In genomic region chr9:94026816-94027215, GRCh38 we compare ENCODE assay signal across 21 cellular contexts. TPM values are rescaled to one million over a fixed set of nuclear protein-coding genes. Genes with fewer than 3 reads are reported as not detected.
DNase-seq lines count a peak whose midpoint lies in the region; ATAC-seq, FAIRE-seq and TF ChIP-seq lines count a peak whose summit lies in the region.
"Had no signal": no experiment of that assay in that cellular context is flagged by ENCODE, and none has a peak within 500 bp of the region (broad histone marks: within the 10 kb centered on the region; RNA-seq: fewer than 3 reads in every experiment).

No MANE protein-coding gene starts in this region.

- no peaks in the 10 kb centered on the region for H4K20me1 ChIP-seq in K562 (replicated peaks; ENCODE audit: control insufficient read depth, insufficient read depth, low read length)
- H4K20me1 ChIP-seq: BLaER1 treated with 17β-estradiol and CSF1 and Interleukin-3, amounts not matched to agents 10 nM and 100 nM had no signal

- TF ChIP-seq POLR2A in K562 (conservative IDR thresholded peaks at IDR 0.05): no peak

- peak overlapping the region; percentile 30; the same call in 1 of the 2 replicates for H3K4me3 ChIP-seq in HUES48 (ENCODE audit: low read depth, low read length)
- H3K4me3 ChIP-seq in HUES64 (ENCODE audit: low read length): peak overlapping the region; percentile 1; the same call in 1 of the 2 replicates
- H3K4me3 ChIP-seq in K562: no peak overlapping the region
- H3K4me3 ChIP-seq: BLaER1 treated with 17β-estradiol and CSF1 and Interleukin-3, amounts not matched to agents 10 nM and 100 nM had no signal

- no peak for DNase-seq in K562 (ENCODE audit: extremely low read depth in 1 of 4, low spot score in 3 of 4)
- DNase-seq in AG08395 (ENCODE audit: low spot score): no peak
- DNase-seq: 8988T; ACHN; AML-193; Caco-2; Calu3; CD4-positive, alpha-beta T cell; CD8-positive, alpha-beta T cell; DMS79 treated with DMSO at 0.1 percent for 48 hours; GF-D8 had no signal

- H3K9me1 ChIP-seq in K562 (ENCODE audit: control insufficient read depth, insufficient read depth, low read length): no peaks in the 10 kb centered on the region

- no peak overlapping the region for H3K9ac ChIP-seq in HUES48 (ENCODE audit: low read depth, low read length)
- H3K9ac ChIP-seq in HUES64 (ENCODE audit: low read depth, low read length): no peak overlapping the region
- no peak overlapping the region for H3K9ac ChIP-seq in K562 (ENCODE audit: insufficient read depth in 1 of 2, low read depth in 2 of 2, low read length in 2 of 2)
- H3K9ac ChIP-seq: BLaER1 treated with 17β-estradiol and CSF1 and Interleukin-3, amounts not matched to agents 10 nM and 100 nM had no signal

- FAIRE-seq in K562 (lab: Jason Lieb, UNC): no peak
- FAIRE-seq: A204.1, D721Med, G401.6, GM12891 had no signal

- CTCF ChIA-PET in K562 (lab: Yijun Ruan, JAX; ENCODE audit: low intra/inter-chr PET ratio): no interaction called here

- peaks cover 17% of the 10 kb centered on the region; the same call in 1 of the 2 replicates for H3K9me3 ChIP-seq in HUES48 (ENCODE audit: control insufficient read depth, insufficient read depth, low read length)
- peaks cover 20% of the 10 kb centered on the region for H3K9me3 ChIP-seq in HUES64 (ENCODE audit: insufficient read depth, low read depth, low read length)
- no peaks in the 10 kb centered on the region for H3K9me3 ChIP-seq in K562 (replicated peaks; ENCODE audit: control insufficient read depth, insufficient read depth, low read depth, low read length)
- H3K9me3 ChIP-seq: Caco-2 had no signal

- intact Hi-C loops in K562 (cut with micrococcal nuclease): no loop called here

- H3K27ac ChIP-seq in HUES48 (ENCODE audit: low read depth, low read length): no peak overlapping the region
- H3K27ac ChIP-seq in HUES64 (ENCODE audit: low read depth, low read length): no peak overlapping the region
- H3K27ac ChIP-seq in K562 (ENCODE audit: extremely low read depth, low read depth, low read length): no peak overlapping the region
- H3K27ac ChIP-seq: BLaER1 treated with 17β-estradiol and CSF1 and Interleukin-3, amounts not matched to agents 10 nM and 100 nM; C4-2B had no signal

- in situ Hi-C loops in K562 (cut with MboI): no loop called here

- POLR2A ChIA-PET in K562 (lab: Yijun Ruan, JAX): no interaction called here

- H3K36me3 ChIP-seq in HUES48 (ENCODE audit: control insufficient read depth, insufficient read depth, low read length): no peaks in the 10 kb centered on the region
- no peaks in the 10 kb centered on the region for H3K36me3 ChIP-seq in HUES64 (ENCODE audit: insufficient read depth, low read length)
- no peaks in the 10 kb centered on the region for H3K36me3 ChIP-seq in K562 (ENCODE audit: control insufficient read depth, insufficient read depth, low read length)

- no peaks in the 10 kb centered on the region for H3K4me1 ChIP-seq in HUES48 (ENCODE audit: control insufficient read depth, insufficient read depth, low read length)
- no peaks in the 10 kb centered on the region for H3K4me1 ChIP-seq in HUES64 (ENCODE audit: insufficient read depth, low read length)
- peaks cover 7 to 12% of the 10 kb centered on the region in 2 experiments; a peak in 4 of 5 replicates for H3K4me1 ChIP-seq in K562 (replicated peaks in 1 of 2; ENCODE audit: control insufficient read depth in 2 of 2, insufficient read depth in 2 of 2, low read length in 2 of 2)
- H3K4me1 ChIP-seq: Caco-2 had no signal

- H2AFZ ChIP-seq in K562 (ENCODE audit: low read depth, low read length): no peak overlapping the region

- no peak for TF ChIP-seq CTCF in K562 (IDR thresholded peaks at IDR 0.05 in 2 of 3, conservative IDR thresholded peaks at IDR 0.05 in 1 of 3; ENCODE audit: insufficient read depth in 2 of 3, low read depth in 1 of 3, low read length in 3 of 3)

- ATAC-seq in K562: no peak
- ATAC-seq in HG02763 (IDR thresholded peaks at IDR 0.05; ENCODE audit: unreplicated experiment): no peak
- ATAC-seq in GM18909 (IDR thresholded peaks at IDR 0.05; ENCODE audit: poor library complexity, unreplicated experiment): no peak
- ATAC-seq: CD8-positive, alpha-beta T cell had no signal

- H3K27me3 ChIP-seq in HUES48 (ENCODE audit: control insufficient read depth, insufficient read depth, low read length) (peaks cover 15% of the 10 kb centered on the region), HUES64 (ENCODE audit: insufficient read depth, low read length) (peaks cover 11% of the 10 kb centered on the region), K562 (ENCODE audit: control insufficient read depth in 2 of 2, insufficient read depth in 2 of 2, low read length in 2 of 2) (no peaks in the 10 kb centered on the region)
- H3K27me3 ChIP-seq: BLaER1 treated with 17β-estradiol and CSF1 and Interleukin-3, amounts not matched to agents 10 nM and 100 nM had no signal

- peaks cover 16% of the 10 kb centered on the region; the same call in 2 of the 3 replicates for H3K79me2 ChIP-seq in K562 (ENCODE audit: control insufficient read depth, insufficient read depth, low read length)

- no peak overlapping the region for H3K4me2 ChIP-seq in K562 (ENCODE audit: insufficient read depth, low read length)
- H3K4me2 ChIP-seq: BLaER1 treated with 17β-estradiol and CSF1 and Interleukin-3, amounts not matched to agents 10 nM and 100 nM had no signal

- no TSS peak for BruUV-seq in K562 (replicated peaks; lab: Mats Ljungman, UMichigan)

- no peak for TF ChIP-seq EP300 in K562 (IDR thresholded peaks at IDR 0.05; ENCODE audit: low read length)

- no peak for TF ChIP-seq RAD21 in K562 (CRISPR knock-in tag; conservative IDR thresholded peaks at IDR 0.05 in 1 of 2, IDR thresholded peaks at IDR 0.05 in 1 of 2)

TF ChIP-seq in K562, 482 proteins besides CTCF, POLR2A, EP300 and RAD21:
- TF ChIP-seq ZNF830 (CRISPR knock-in tag; IDR thresholded peaks at IDR 0.05) (no peak), ZNF3 (CRISPR knock-in tag; IDR thresholded peaks at IDR 0.05) (no peak), C11orf30 (IDR thresholded peaks at IDR 0.05; ENCODE audit: low read depth) (0 out of 2 replicates have a peak, but pooled peaks have one; percentile 11), ZSCAN32 (CRISPR knock-in tag; IDR thresholded peaks at IDR 0.05) (no peak), MAFK (IDR thresholded peaks at IDR 0.05; ENCODE audit: low read length) (no peak), FUS (optimal IDR thresholded peaks at IDR 0.05; ENCODE audit: low read depth, low read length) (no peak), ZNF316 (IDR thresholded peaks at IDR 0.05) (peak; percentile 68), ZNF12 (CRISPR knock-in tag; IDR thresholded peaks at IDR 0.05) (no peak), NFIX (CRISPR knock-in tag; IDR thresholded peaks at IDR 0.05; ENCODE audit: low read depth) (no peak), KDM1A (IDR thresholded peaks at IDR 0.05) (no peak), RFX5 (IDR thresholded peaks at IDR 0.05; ENCODE audit: low read depth, low read length) (no peak)
- TF ChIP-seq, protein P1, sequence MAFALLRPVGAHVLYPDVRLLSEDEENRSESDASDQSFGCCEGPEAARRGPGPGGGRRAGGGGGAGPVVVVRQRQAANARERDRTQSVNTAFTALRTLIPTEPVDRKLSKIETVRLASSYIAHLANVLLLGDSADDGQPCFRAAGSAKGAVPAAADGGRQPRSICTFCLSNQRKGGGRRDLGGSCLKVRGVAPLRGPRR (CRISPR knock-in tag; IDR thresholded peaks at IDR 0.05): no peak

RNA-seq across cellular contexts. Expression of gene PTPDC1, which starts 57.4 kb away (rescaled TPM):
- 5.1 TPM for polyA plus RNA-seq in HUES64 (2013, experiment 1 of 2)
- polyA plus RNA-seq in HUES64 (2013, experiment 2 of 2): 5.6 TPM
- total RNA-seq in K562 (2011; cell fraction: chromatin; rRNA removed; ENCODE audit: low replicate concordance): 11.2 and 23.6 TPM in 2 replicates
- total RNA-seq in K562 (2011; cell fraction: nucleolus; rRNA removed): 5.5 and 8.2 TPM in 2 replicates
- total RNA-seq in K562 (2011; cell fraction: nucleoplasm; rRNA removed): 13.6 and 23.1 TPM in 2 replicates
- total RNA-seq in K562 (2014; rRNA removed): 4.9 and 5.3 TPM in 2 replicates
- total RNA-seq in K562 (2014; rRNA removed; fragmentation: Illumina TruSeq; extraction: Trizol): 8.1 and 8.2 TPM in 2 replicates
- 6.7 and 6.9 TPM in 2 replicates for total RNA-seq in K562 (2015; rRNA removed; fragmentation: Illumina TruSeq; extraction: Trizol)
- total RNA-seq in K562 (2021): 5.5 and 5.7 TPM in 2 replicates
- 7.4 and 7.6 TPM in 2 replicates for polyA plus RNA-seq in K562 (2011; rRNA removed)
- polyA plus RNA-seq in K562 (2011; cell fraction: cytosol; rRNA removed): 2.2 and 3.1 TPM in 2 replicates
- polyA plus RNA-seq in K562 (2011; cell fraction: nucleus; rRNA removed): 19.0 and 20.8 TPM in 2 replicates
- 2.5 and 7.3 TPM in 2 replicates for polyA plus RNA-seq in K562 (2012)
- 5.0 and 5.5 TPM in 2 replicates for polyA plus RNA-seq in K562 (2014; fragmentation: Illumina TruSeq; extraction: Trizol)
- 1 to 10 TPM; 1.1 to 1.9 TPM for polyA plus RNA-seq in K562 (2014; fragmentation: Nextera tagmentation; extraction: Ambion mirVana)
- 5.7 and 6.5 TPM in 2 replicates for polyA plus RNA-seq in K562 (2014; rRNA removed)
- 12.1 and 12.3 TPM in 2 replicates for polyA minus RNA-seq in K562 (2011; rRNA and poly(A)+ RNA removed)
- polyA minus RNA-seq in K562 (2011; cell fraction: cytosol; rRNA and poly(A)+ RNA removed): 3.1 and 4.0 TPM in 2 replicates
- polyA minus RNA-seq in K562 (2011; cell fraction: nucleus; rRNA and poly(A)+ RNA removed): 11.8 and 17.0 TPM in 2 replicates
